13 cellular contexts compared by ENCODE assay signal in genomic region chr3:73602171-73602570, GRCh38. TPM values are rescaled to one million over a fixed set of nuclear protein-coding genes. Genes with fewer than 3 reads are reported as not detected.
DNase-seq lines count a peak whose midpoint lies in the region; ATAC-seq, FAIRE-seq and TF ChIP-seq lines count a peak whose summit lies in the region.
"Had no signal": no experiment of that assay in that cellular context is flagged by ENCODE, and none has a peak within 500 bp of the region (broad histone marks: within the 10 kb centered on the region; RNA-seq: fewer than 3 reads in every experiment).

No MANE protein-coding gene starts in this region.

- H3K4me3 ChIP-seq in mammary epithelial cell (replicated peaks in 1 of 3; ENCODE audit: insufficient read depth in 1 of 3, low read depth in 2 of 3, low read length in 3 of 3) (no peak overlapping the region), hepatocyte (no peak overlapping the region), thyroid gland (replicated peaks in 1 of 3) (no peak overlapping the region), upper lobe of right lung (no peak overlapping the region), colonic mucosa (no peak overlapping the region)

- no peak for TF ChIP-seq POLR2A in thyroid gland (IDR thresholded peaks at IDR 0.05)

- H2AFZ ChIP-seq in mammary epithelial cell (ENCODE audit: low read depth, low read length) (no peak overlapping the region), hepatocyte (no peak overlapping the region)

- CTCF ChIA-PET in mammary epithelial cell (lab: Charles Lee; ENCODE audit: low non-redundant PET): interaction anchor here (0.5 kb wide), 1 partner anchor 165 kb away, joined by 4 read pairs; no protein-coding TSS in a partner anchor

- DNase-seq in HS-27A (ENCODE audit: low read depth): peak; percentile 82
- peak; percentile 41 for DNase-seq in mammary epithelial cell
- no peak for DNase-seq in hepatocyte (ENCODE audit: low spot score)
- peak; percentile 36 for DNase-seq in urothelium cell line (ENCODE audit: low spot score)
- DNase-seq in thyroid gland: no peak
- no peak for DNase-seq in upper lobe of right lung
- no peak for DNase-seq in colonic mucosa
- DNase-seq: activated CD8-positive, alpha-beta memory T cell treated with anti-CD3 and anti-CD28 coated beads, Interleukin-2, amount 10 ng/mL, durations not matched to agents 7 days and 5 days; midbrain; posterior cingulate gyrus; RPMI8226; stimulated activated naive CD8-positive, alpha-beta T cell treated with anti-CD3 and anti-CD28 coated beads, Interleukin-15, amount 100 ng/mL, for 72 hours had no signal

- no peaks in the 10 kb centered on the region for H3K9me2 ChIP-seq in hepatocyte (replicated peaks; ENCODE audit: insufficient read depth)

- no TSS peak for BruUV-seq in mammary epithelial cell (replicated peaks; lab: Mats Ljungman, UMichigan)

- H3K9ac ChIP-seq in mammary epithelial cell (ENCODE audit: insufficient read depth, low read length) (no peak overlapping the region), colonic mucosa (ENCODE audit: low read depth in 2 of 2, low read length in 2 of 2) (no peak overlapping the region)

- dilution Hi-C loops in mammary epithelial cell (cut with HindIII; ENCODE audit: low sequenced_read_pairs): no loop called here

- H3K9me3 ChIP-seq in mammary epithelial cell (replicated peaks; ENCODE audit: insufficient read depth, low read length) (no peaks in the 10 kb centered on the region), hepatocyte (ENCODE audit: low read depth) (no peaks in the 10 kb centered on the region), thyroid gland (no peaks in the 10 kb centered on the region), upper lobe of right lung (no peaks in the 10 kb centered on the region), colonic mucosa (no peaks in the 10 kb centered on the region)

- H3K4me2 ChIP-seq in mammary epithelial cell (ENCODE audit: insufficient read depth, low read depth, low read length) (no peak overlapping the region), hepatocyte (peak overlapping the region; percentile 21)

- H4K20me1 ChIP-seq in mammary epithelial cell (ENCODE audit: insufficient read depth, low read length): no peaks in the 10 kb centered on the region
- H4K20me1 ChIP-seq in hepatocyte (ENCODE audit: insufficient read depth, poor library complexity, severe bottlenecking): no peaks in the 10 kb centered on the region

- TF ChIP-seq CTCF in mammary epithelial cell (conservative IDR thresholded peaks at IDR 0.05 in 1 of 2, IDR thresholded peaks at IDR 0.05 in 1 of 2; ENCODE audit: extremely low read depth in 1 of 2, insufficient read depth in 1 of 2, low read depth in 1 of 2, low read length in 2 of 2) (no peak), hepatocyte (IDR thresholded peaks at IDR 0.05; ENCODE audit: poor library complexity) (no peak), thyroid gland (IDR thresholded peaks at IDR 0.05) (no peak), upper lobe of right lung (IDR thresholded peaks at IDR 0.05) (no peak), colonic mucosa (IDR thresholded peaks at IDR 0.05) (no peak)

- H3K4me1 ChIP-seq in mammary epithelial cell (ENCODE audit: insufficient read depth, low read length) (peaks cover 3% of the 10 kb centered on the region), hepatocyte (ENCODE audit: insufficient read depth) (peaks cover 56% of the 10 kb centered on the region), thyroid gland (no peaks in the 10 kb centered on the region), upper lobe of right lung (peaks cover 18% of the 10 kb centered on the region), colonic mucosa (no peaks in the 10 kb centered on the region)

- intact Hi-C loops in mammary epithelial cell (cut with micrococcal nuclease) (no loop called here), thyroid gland (cut with DNase I) (no loop called here), upper lobe of right lung (cut with DNase I) (no loop called here), colonic mucosa (cut with DNase I) (no loop called here)

- in situ Hi-C loops in mammary epithelial cell (cut with MboI; ENCODE audit: low sequenced_read_pairs in 2 of 2): no loop called here

- H3K79me2 ChIP-seq in mammary epithelial cell (ENCODE audit: insufficient read depth, low read length) (no peaks in the 10 kb centered on the region), hepatocyte (peaks cover 31% of the 10 kb centered on the region)

- H3K27ac ChIP-seq in mammary epithelial cell (ENCODE audit: insufficient read depth, low read depth, low read length) (no peak overlapping the region), hepatocyte (peak overlapping the region; percentile 59), thyroid gland (no peak overlapping the region), upper lobe of right lung (no peak overlapping the region), colonic mucosa (no peak overlapping the region)
- H3K27ac ChIP-seq: HL-60 had no signal

- H3K36me3 ChIP-seq in mammary epithelial cell (ENCODE audit: insufficient read depth, low read length) (no peaks in the 10 kb centered on the region), hepatocyte (replicated peaks; ENCODE audit: insufficient read depth, low read depth) (no peaks in the 10 kb centered on the region), thyroid gland (no peaks in the 10 kb centered on the region), upper lobe of right lung (no peaks in the 10 kb centered on the region), colonic mucosa (no peaks in the 10 kb centered on the region)

- no peaks in the 10 kb centered on the region for H3K27me3 ChIP-seq in mammary epithelial cell (ENCODE audit: insufficient read depth, low read length)
- no peaks in the 10 kb centered on the region for H3K27me3 ChIP-seq in hepatocyte
- H3K27me3 ChIP-seq in thyroid gland: no peaks in the 10 kb centered on the region
- H3K27me3 ChIP-seq in upper lobe of right lung: no peaks in the 10 kb centered on the region
- no peaks in the 10 kb centered on the region for H3K27me3 ChIP-seq in colonic mucosa

- 6% methylated on average over 3 of the region's 3 CpGs for WGBS in mammary epithelial cell (ENCODE audit: low coverage, missing lambda C conversion rate)
- WGBS in hepatocyte (ENCODE audit: low lambda C conversion rate, missing lambda C conversion rate): 51% methylated on average over 3 of the region's 3 CpGs
- 68 to 86% methylated on average over 3 of the region's 3 CpGs for WGBS in thyroid gland, 2 donors

- ATAC-seq in upper lobe of right lung: no peak
- ATAC-seq: activated CD8-positive, alpha-beta memory T cell treated with anti-CD3 and anti-CD28 coated beads, Interleukin-2, amount 10 ng/mL, durations not matched to agents 7 days and 5 days; stimulated activated naive CD8-positive, alpha-beta T cell treated with anti-CD3 and anti-CD28 coated beads, Interleukin-15, amount 100 ng/mL, for 72 hours had no signal

- FAIRE-seq in urothelium cell line (lab: Jason Lieb, UNC): peak; percentile 17

RNA-seq across cellular contexts. Expression of gene PDZRN3, which starts 22.6 kb away (rescaled TPM):
- total RNA-seq in mammary epithelial cell (10 to 100 TPM in 1 of 2 donors, 1 to 10 TPM in 1; 3.9 to 14.3 TPM), hepatocyte (42.9 and 48.2 TPM in 2 replicates), thyroid gland (1 to 10 TPM; 4.4 to 8.3 (median 6.0) TPM), upper lobe of right lung (23.9 TPM), colonic mucosa (10 to 100 TPM; 13.6 to 19.1 TPM)
- polyA plus RNA-seq in mammary epithelial cell (0.95 TPM), hepatocyte (60.5 and 62.3 TPM in 2 replicates)
- polyA minus RNA-seq in mammary epithelial cell: 2.0 TPM
- total RNA-seq: activated CD8-positive, alpha-beta memory T cell treated with anti-CD3 and anti-CD28 coated beads, Interleukin-2, amount 10 ng/mL, durations not matched to agents 7 days and 5 days had no signal

Comparison
In these comparisons a context has a peak if more than half of its experiments do, and no peak if none do; other contexts are left out.
1. DNase-seq: peak in HS-27A (single experiment), mammary epithelial cell (single experiment) and urothelium cell line (single experiment); none in hepatocyte (single experiment), thyroid gland (0 of 2), upper lobe of right lung (single experiment) and colonic mucosa (single experiment).